16 cellular contexts compared by ENCODE assay signal in genomic region chr18:55349685-55350084, GRCh38.
"Had no signal": no experiment of that assay in that cellular context is flagged by ENCODE, and none has a peak within 500 bp of the region (broad histone marks: within the 10 kb centered on the region; RNA-seq: fewer than 3 reads in every experiment).

No MANE protein-coding gene starts in this region.

- DNase-seq: activated CD4-positive, alpha-beta T cell treated with anti-CD3 and anti-CD28 coated beads, Interleukin-2, amount 50 U/mL, for 4 hours; activated CD4-positive, CD25-positive, alpha-beta regulatory T cell treated with anti-CD3 and anti-CD28 coated beads, Interleukin-2, amount 50 U/mL, for 72 hours; activated effector memory CD4-positive, alpha-beta T cell treated with Interleukin-2 at 50 U/mL for 16 hours; activated naive CD4-positive, alpha-beta T cell treated with anti-CD3 and anti-CD28 coated beads, Interleukin-2, amount 50 U/mL, for 16 hours; activated T-cell treated with anti-CD3 and anti-CD28 coated beads, Interleukin-2, amount 50 U/mL, for 4 hours; left colon; lower lobe of right lung; midbrain; ovary; stimulated activated CD4-positive, alpha-beta T cell treated with anti-CD3 and anti-CD28 coated beads, Interleukin-12 subunit alpha, Interleukin-12 subunit beta, amount 100 ng/mL, for 4 hours; stimulated activated CD4-positive, alpha-beta T cell treated with anti-CD3 and anti-CD28 coated beads, Interleukin-2, amount 100 ng/mL, for 24 hours; T-helper 9 cell; tibial artery; uterus had no signal

- H3K27me3 ChIP-seq: cardiac muscle cell, ovary, tibial artery, uterus had no signal

- H3K4me1 ChIP-seq: lower lobe of right lung, tibial artery, uterus had no signal

- H3K4me3 Mint-ChIP-seq: activated T-cell treated with anti-CD3 and anti-CD28 coated beads, Interleukin-2, amount 50 U/mL, for 4 hours had no signal

- H3K9me3 ChIP-seq: lower lobe of right lung, ovary, tibial artery, uterus had no signal

- H3K36me3 ChIP-seq: cardiac muscle cell, lower lobe of right lung, ovary, tibial artery, uterus had no signal

- H3K4me3 ChIP-seq: cardiac muscle cell, lower lobe of right lung, ovary, tibial artery, uterus had no signal

- H3K9me3 Mint-ChIP-seq: activated T-cell treated with anti-CD3 and anti-CD28 coated beads, Interleukin-2, amount 50 U/mL, for 4 hours had no signal

- ATAC-seq: activated T-cell treated with anti-CD3 and anti-CD28 coated beads, Interleukin-2, amount 50 U/mL, for 4 hours; esophagus mucosa; left colon; lower lobe of right lung had no signal

- H3K27ac ChIP-seq: cardiac muscle cell, lower lobe of right lung, ovary, tibial artery, uterus had no signal
